Comparison of ENCODE assay signal across 20 cellular contexts in genomic region chrY:12431546-12431945, GRCh38.
A peak's percentile ranks its signal among the peaks of the same experiment; 100 is the strongest.
DNase-seq lines count a peak whose midpoint lies in the region; ATAC-seq, FAIRE-seq and TF ChIP-seq lines count a peak whose summit lies in the region.
"Had no signal": no experiment of that assay in that cellular context is flagged by ENCODE, and none has a peak within 500 bp of the region (broad histone marks: within the 10 kb centered on the region; RNA-seq: fewer than 3 reads in every experiment).

No MANE protein-coding gene starts in this region.

- FAIRE-seq in A549 (lab: Jason Lieb, UNC), result no peak
- FAIRE-seq: A204.1 had no signal

- no peak overlapping the region for H3K27ac Mint-ChIP-seq in HFFc6
- no peak overlapping the region for H3K27ac Mint-ChIP-seq in Caco-2 (ENCODE audit: unreplicated experiment)

- no peaks in the 10 kb centered on the region for H3K36me3 Mint-ChIP-seq in HFFc6 (ENCODE audit: low read depth)
- H3K36me3 Mint-ChIP-seq in Caco-2 (ENCODE audit: insufficient read depth, unreplicated experiment), result no peaks in the 10 kb centered on the region

- no peaks in the 10 kb centered on the region for H3K4me1 ChIP-seq in A549
- peaks cover 15% of the 10 kb centered on the region for H3K4me1 ChIP-seq in RWPE2 (ENCODE audit: insufficient read depth, poor library complexity, severe bottlenecking)
- H3K4me1 ChIP-seq in Caco-2, result no peaks in the 10 kb centered on the region
- H3K4me1 ChIP-seq: SJCRH30 had no signal

- no TSS peak for BruUV-seq in Caco-2 (replicated peaks; lab: Mats Ljungman, UMichigan)

- TF ChIP-seq CTCF in A549 (IDR thresholded peaks at IDR 0.05), result no peak
- TF ChIP-seq CTCF in HFFc6 (IDR thresholded peaks at IDR 0.05), result no peak
- no peak for TF ChIP-seq CTCF in RWPE2 (IDR thresholded peaks at IDR 0.05; ENCODE audit: poor library complexity, severe bottlenecking)
- TF ChIP-seq CTCF in Caco-2 (IDR thresholded peaks at IDR 0.05; ENCODE audit: insufficient read depth in 1 of 2, low read depth in 1 of 2, low read length in 1 of 2, severe bottlenecking in 1 of 2, unreplicated experiment in 1 of 2), result no peak

- in situ Hi-C loops in ACHN (cut with HindIII; ENCODE audit: low pct_ligation_motif_present, low pct_unique_long_range_greater_than_20kb, low sequenced_read_pairs), result no loop called here

- POLR2A ChIA-PET in A549 (lab: Yijun Ruan, JAX), result no interaction called here
- POLR2A ChIA-PET in Caco-2 (lab: Charles Lee), result no interaction called here

- H3K9me3 ChIP-seq in A549 (no peaks in the 10 kb centered on the region), RWPE2 (ENCODE audit: severe bottlenecking) (no peaks in the 10 kb centered on the region), Caco-2 (no peaks in the 10 kb centered on the region)
- H3K9me3 ChIP-seq: MG63, SJCRH30 had no signal

- intact Hi-C loops in Caco-2 (cut with micrococcal nuclease; ENCODE audit: unreplicated experiment), result no loop called here

- H3K4me1 Mint-ChIP-seq in HFFc6 (ENCODE audit: low read depth) (no peaks in the 10 kb centered on the region), Caco-2 (ENCODE audit: low read depth, unreplicated experiment) (no peaks in the 10 kb centered on the region)

- H3K36me3 ChIP-seq in RWPE2 (ENCODE audit: low read depth) (no peaks in the 10 kb centered on the region), Caco-2 (ENCODE audit: control insufficient read depth, insufficient read depth, low read length) (no peaks in the 10 kb centered on the region)
- H3K36me3 ChIP-seq: MG63, SJCRH30 had no signal

- H3K27me3 Mint-ChIP-seq in HFFc6 (ENCODE audit: insufficient read depth), result no peaks in the 10 kb centered on the region
- no peaks in the 10 kb centered on the region for H3K27me3 Mint-ChIP-seq in Caco-2 (ENCODE audit: insufficient read depth, unreplicated experiment)

- H3K4me3 ChIP-seq in A549 (no peak overlapping the region), RWPE2 (ENCODE audit: severe bottlenecking) (no peak overlapping the region), Caco-2 (ENCODE audit: low read depth, low read length) (no peak overlapping the region)
- H3K4me3 ChIP-seq: MG63, SJCRH30 had no signal

- WGBS in A549 (ENCODE audit: missing lambda C conversion rate), result 10% methylated on average over 6 of the region's 6 CpGs

- TF ChIP-seq RAD21 in A549 (conservative IDR thresholded peaks at IDR 0.05 in 1 of 2, IDR thresholded peaks at IDR 0.05 in 1 of 2), result no peak

- peak overlapping the region; percentile 32; the same call in 2 of the 3 replicates for H3K4me2 ChIP-seq in A549
- H3K4me2 ChIP-seq: KMS-11 had no signal

- no peak for TF ChIP-seq POLR2A in A549 (IDR thresholded peaks at IDR 0.05; ENCODE audit: low read length)

- CTCF ChIA-PET in A549 (lab: Yijun Ruan, JAX) (no interaction called here), Caco-2 (lab: Charles Lee) (no interaction called here)

- no peaks in the 10 kb centered on the region for H3K9me3 Mint-ChIP-seq in HFFc6
- no peaks in the 10 kb centered on the region for H3K9me3 Mint-ChIP-seq in Caco-2 (ENCODE audit: unreplicated experiment)

- H3K27me3 ChIP-seq in RWPE2 (ENCODE audit: insufficient read depth, poor library complexity, severe bottlenecking) (no peaks in the 10 kb centered on the region), Caco-2 (replicated peaks; ENCODE audit: control insufficient read depth, insufficient read depth, low read length) (no peaks in the 10 kb centered on the region)
- H3K27me3 ChIP-seq: MG63, SJCRH30 had no signal

- H3K4me3 Mint-ChIP-seq in HFFc6 (no peak overlapping the region), Caco-2 (ENCODE audit: unreplicated experiment) (no peak overlapping the region)

- peak in 1 of 2 experiments; percentile 79; a peak in 3 of 6 replicates for ATAC-seq in A549
- ATAC-seq in RWPE2 (ENCODE audit: low read depth), result peak; percentile 94
- ATAC-seq: HCT116 had no signal

- peak; percentile 3 to 31 for DNase-seq in A549 (ENCODE audit: low read depth in 1 of 2, low spot score in 1 of 2)
- DNase-seq in HFFc6, result peak; percentile 2
- DNase-seq in RWPE2 (ENCODE audit: low spot score), result no peak
- peak; percentile 7 for DNase-seq in inferior parietal cortex (ENCODE audit: extremely low spot score)
- no peak for DNase-seq in dedifferentiated amniotic fluid mesenchymal stem cell (ENCODE audit: extremely low spot score)
- DNase-seq in NCI-H2227 (lab: John Stamatoyannopoulos, UW; ENCODE audit: unreplicated experiment), result no peak
- DNase-seq in Caco-2, result no peak
- no peak for DNase-seq in ACHN
- DNase-seq: DMS153, MG63, NCI-H1092, NCI-H146, NCI-H2081, NCI-H526 treated with DMSO at 0.1 percent for 48 hours, SJCRH30 had no signal

- TF ChIP-seq EP300 in A549 (IDR thresholded peaks at IDR 0.05), result no peak

- H3K27ac ChIP-seq in A549 (no peak overlapping the region), RWPE2 (ENCODE audit: poor library complexity, severe bottlenecking) (no peak overlapping the region)
- H3K27ac ChIP-seq: C4-2B, KMS-11, RWPE1, SJCRH30 had no signal

TF ChIP-seq in A549, 52 proteins besides CTCF, POLR2A, EP300 and RAD21:
- TF ChIP-seq EHMT2 (IDR thresholded peaks at IDR 0.05; ENCODE audit: low read depth) (no peak), HOXB5 (CRISPR knock-in tag; IDR thresholded peaks at IDR 0.05) (no peak), USF2 (IDR thresholded peaks at IDR 0.05) (peak; percentile 50; the same call in 1 of the 2 replicates), RARB (CRISPR knock-in tag; IDR thresholded peaks at IDR 0.05) (no peak)

Comparison
In these comparisons a context has a peak if more than half of its experiments do, and no peak if none do; other contexts are left out.
1. DNase-seq: peak in A549 (2 of 2), HFFc6 (single experiment) and inferior parietal cortex (single experiment); none in RWPE2 (single experiment), dedifferentiated amniotic fluid mesenchymal stem cell (single experiment), NCI-H2227 (single experiment), Caco-2 (0 of 2) and ACHN (single experiment).